Comparison of ENCODE assay signal across 11 cellular contexts in the genomic region with DNA sequence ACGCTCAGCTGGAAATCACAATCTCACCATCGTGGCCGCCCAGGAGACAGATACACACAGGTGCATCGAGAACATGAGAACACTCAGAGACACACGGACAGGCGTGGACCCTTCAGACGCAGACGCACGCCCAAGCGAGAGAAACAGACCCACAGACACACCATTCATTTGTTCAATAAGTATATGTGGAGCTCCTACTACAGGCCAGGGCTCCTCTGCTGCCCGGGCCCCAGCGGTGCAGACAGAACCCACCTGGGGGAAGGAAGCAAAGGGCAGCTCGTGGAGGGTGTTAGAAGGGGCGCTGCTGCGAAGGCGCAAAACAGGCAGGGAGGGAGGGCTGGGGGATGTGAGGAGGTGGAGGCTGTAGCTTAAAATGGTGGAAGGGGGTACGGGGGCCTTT. TPM values are rescaled to one million over a fixed set of nuclear protein-coding genes. Genes with fewer than 3 reads are reported as not detected.
DNase-seq lines count a peak whose midpoint lies in the region; ATAC-seq and TF ChIP-seq lines count a peak whose summit lies in the region.
"Had no signal": no experiment of that assay in that cellular context is flagged by ENCODE, and none has a peak within 500 bp of the region (broad histone marks: within the 10 kb centered on the region; RNA-seq: fewer than 3 reads in every experiment).

No MANE protein-coding gene starts in this region.

- no peaks in the 10 kb centered on the region for H3K36me3 Mint-ChIP-seq in activated CD4-positive, alpha-beta T cell treated with anti-CD3 and anti-CD28 coated beads for 36 hours (ENCODE audit: low read depth)
- H3K36me3 Mint-ChIP-seq in central memory CD8-positive, alpha-beta T cell (ENCODE audit: insufficient read depth), result peaks cover 3% of the 10 kb centered on the region

- peaks cover 4% of the 10 kb centered on the region for H3K27me3 Mint-ChIP-seq in activated CD4-positive, alpha-beta T cell treated with anti-CD3 and anti-CD28 coated beads for 36 hours
- H3K27me3 Mint-ChIP-seq in central memory CD8-positive, alpha-beta T cell, result no peaks in the 10 kb centered on the region

- H3K4me3 ChIP-seq in Loucy (ENCODE audit: low read length, poor library complexity, severe bottlenecking) (no peak overlapping the region), trophoblast cell (ENCODE audit: low read depth, low read length) (no peak overlapping the region)

- intact Hi-C loops in activated CD4-positive, alpha-beta T cell treated with anti-CD3 and anti-CD28 coated beads for 36 hours (cut with DNase I, micrococcal nuclease), result loop anchor here in 1 of 2 experiments (2.0 kb wide), 1 partner anchor 150 kb away; no protein-coding TSS in a partner anchor

- H3K36me3 ChIP-seq in Loucy (ENCODE audit: insufficient read depth, low read length) (no peaks in the 10 kb centered on the region), trophoblast cell (ENCODE audit: control insufficient read depth in 1 of 2, insufficient read depth in 2 of 2, low read length in 2 of 2) (peaks cover 93 to 94% of the 10 kb centered on the region in 2 experiments)
- H3K36me3 ChIP-seq: right lobe of liver, thyroid gland had no signal

- H4K91ac ChIP-seq in trophoblast cell (ENCODE audit: low read depth, low read length), result peak overlapping the region; percentile 2

- no peak for TF ChIP-seq CTCF in Loucy (conservative IDR thresholded peaks at IDR 0.05; ENCODE audit: low read length)

- no peak overlapping the region for H2BK5ac ChIP-seq in trophoblast cell (ENCODE audit: low read depth, low read length, poor library complexity)

- H3K27me3 ChIP-seq in Loucy (ENCODE audit: insufficient read depth, low read length, poor library complexity, severe bottlenecking), result no peaks in the 10 kb centered on the region
- H3K27me3 ChIP-seq in trophoblast cell (ENCODE audit: insufficient read depth, low read length), result no peaks in the 10 kb centered on the region
- H3K27me3 ChIP-seq: right lobe of liver, thyroid gland had no signal

- peak overlapping the region; percentile 1 for H2BK12ac ChIP-seq in trophoblast cell (ENCODE audit: low read length)

- H3K79me1 ChIP-seq in trophoblast cell (ENCODE audit: low read length), result peaks cover 4% of the 10 kb centered on the region

- H3K23ac ChIP-seq in trophoblast cell (ENCODE audit: low read length), result no peak overlapping the region

- H3K9me3 Mint-ChIP-seq in activated CD4-positive, alpha-beta T cell treated with anti-CD3 and anti-CD28 coated beads for 36 hours (ENCODE audit: low read depth), result no peaks in the 10 kb centered on the region
- H3K9me3 Mint-ChIP-seq in central memory CD8-positive, alpha-beta T cell, result no peaks in the 10 kb centered on the region

- H3K27ac Mint-ChIP-seq in activated CD4-positive, alpha-beta T cell treated with anti-CD3 and anti-CD28 coated beads for 36 hours, result peak overlapping the region; percentile 43
- peak overlapping the region; percentile 88 for H3K27ac Mint-ChIP-seq in central memory CD8-positive, alpha-beta T cell (ENCODE audit: low read depth)

- H2BK120ac ChIP-seq in trophoblast cell (ENCODE audit: insufficient read depth, low read length, poor library complexity), result no peak overlapping the region

- H3K9me3 ChIP-seq in Loucy (ENCODE audit: insufficient read depth, low read depth, low read length) (no peaks in the 10 kb centered on the region), trophoblast cell (ENCODE audit: insufficient read depth, low read depth, low read length) (peaks cover 5% of the 10 kb centered on the region)
- H3K9me3 ChIP-seq: right lobe of liver, thyroid gland had no signal

- H3K4me2 ChIP-seq in Loucy (ENCODE audit: low read depth, low read length, poor library complexity, severe bottlenecking) (peak overlapping the region; percentile 24), trophoblast cell (ENCODE audit: low read length) (no peak overlapping the region)

- H3K4me3 Mint-ChIP-seq in activated CD4-positive, alpha-beta T cell treated with anti-CD3 and anti-CD28 coated beads for 36 hours, result peak overlapping the region; percentile 59
- peak overlapping the region; percentile 80 for H3K4me3 Mint-ChIP-seq in central memory CD8-positive, alpha-beta T cell

- POLR2A ChIA-PET in activated CD4-positive, alpha-beta T cell treated with anti-CD3 and anti-CD28 coated beads for 36 hours (lab: Charles Lee), result interaction anchor here (0.6 kb wide), 1 partner anchor 105 kb away, joined by 3 read pairs; no protein-coding TSS in a partner anchor

- no peak overlapping the region for H2AK5ac ChIP-seq in trophoblast cell (ENCODE audit: low read length)

- H3K9ac ChIP-seq in Loucy (ENCODE audit: low read depth, low read length, poor library complexity, severe bottlenecking) (no peak overlapping the region), trophoblast cell (ENCODE audit: low read length) (no peak overlapping the region)

- no peaks in the 10 kb centered on the region for H3F3A ChIP-seq in Loucy (ENCODE audit: low read depth)

- H3K4me1 Mint-ChIP-seq in activated CD4-positive, alpha-beta T cell treated with anti-CD3 and anti-CD28 coated beads for 36 hours, result peaks cover 8% of the 10 kb centered on the region
- H3K4me1 Mint-ChIP-seq in central memory CD8-positive, alpha-beta T cell, result peaks cover 11% of the 10 kb centered on the region

- H3K9me2 ChIP-seq in Loucy (replicated peaks; ENCODE audit: low read depth, low read length), result no peaks in the 10 kb centered on the region

- CTCF ChIA-PET in activated CD4-positive, alpha-beta T cell treated with anti-CD3 and anti-CD28 coated beads for 36 hours (lab: Charles Lee), result interaction anchor here (0.8 to 3.1 kb wide), 11 partner anchors 12 to 207 kb away, joined by 3 to 24 read pairs (median 5); a partner anchor contains a TSS

- H3K4me1 ChIP-seq in Loucy (ENCODE audit: insufficient read depth, low read length, poor library complexity, severe bottlenecking) (no peaks in the 10 kb centered on the region), trophoblast cell (ENCODE audit: control insufficient read depth in 1 of 2, insufficient read depth in 2 of 2, low read length in 2 of 2) (no peaks in the 10 kb centered on the region)

- WGBS in trophoblast cell (ENCODE audit: extremely low coverage, insufficient coverage, insufficient read length), result no CpG with 5 or more reads among the region's 17 CpGs

- H3K4ac ChIP-seq in trophoblast cell (ENCODE audit: low read depth, low read length), result peak overlapping the region; percentile 5

- H4K8ac ChIP-seq in trophoblast cell (ENCODE audit: low read depth, low read length), result peak overlapping the region; percentile 14

- H3K79me2 ChIP-seq in Loucy (ENCODE audit: insufficient read depth, low read length) (no peaks in the 10 kb centered on the region), trophoblast cell (ENCODE audit: control insufficient read depth, insufficient read depth, low read length, poor library complexity) (peaks cover 8% of the 10 kb centered on the region)

- no peaks in the 10 kb centered on the region for H4K20me1 ChIP-seq in Loucy (ENCODE audit: insufficient read depth, low read length, poor library complexity, severe bottlenecking)

- no peak for ATAC-seq in activated CD4-positive, alpha-beta T cell treated with anti-CD3 and anti-CD28 coated beads for 36 hours
- no peak for ATAC-seq in central memory CD8-positive, alpha-beta T cell (replicated peaks; ENCODE audit: extremely low read depth, poor library complexity, severe bottlenecking)
- ATAC-seq in GM18861 (IDR thresholded peaks at IDR 0.05; ENCODE audit: unreplicated experiment), result no peak

- peak overlapping the region; percentile 31 for H4K12ac ChIP-seq in trophoblast cell (ENCODE audit: low read depth, low read length)

- H3K27ac ChIP-seq in trophoblast cell (ENCODE audit: low read depth, low read length), result no peak overlapping the region
- H3K27ac ChIP-seq: right lobe of liver, thyroid gland had no signal

- H3K18ac ChIP-seq in trophoblast cell (ENCODE audit: low read length), result peak overlapping the region; percentile 15

- DNase-seq in activated CD4-positive, alpha-beta T cell treated with anti-CD3 and anti-CD28 coated beads for 36 hours, result no peak
- DNase-seq in activated CD4-positive, alpha-beta T cell treated with anti-CD3 and anti-CD28 coated beads, Interleukin-2, amount 50 U/mL, for 48 hours, result no peak
- DNase-seq in central memory CD8-positive, alpha-beta T cell (ENCODE audit: low spot score in 2 of 2), result no peak
- DNase-seq in trophoblast cell (no peak), hippocampal formation (lab: John Stamatoyannopoulos, UW) (no peak), NCI-H1417 treated with DMSO at 0.1 percent for 48 hours (lab: John Stamatoyannopoulos, UW) (no peak)
- DNase-seq: NCI-H2029 treated with DMSO at 0.1 percent for 48 hours had no signal

- peak overlapping the region; percentile 62; the same call in 1 of the 2 replicates for H2AFZ ChIP-seq in Loucy (ENCODE audit: low read length)
- H2AFZ ChIP-seq in trophoblast cell (ENCODE audit: insufficient read depth, low read length, poor library complexity), result no peak overlapping the region

- peak overlapping the region; percentile 2 for H3K14ac ChIP-seq in trophoblast cell (ENCODE audit: low read length)

RNA-seq across cellular contexts. Expression of a gene that starts 39.2 kb away (rescaled TPM):
- total RNA-seq in activated CD4-positive, alpha-beta T cell treated with anti-CD3 and anti-CD28 coated beads for 36 hours, result 1 to 10 TPM; 4.2 to 5.7 TPM
- 188 and 198 TPM in 2 replicates for polyA plus RNA-seq in trophoblast cell (2013)
